Comparison of ENCODE assay signal across 27 cellular contexts in genomic region chr2:164815071-164815793, GRCh38.
"Had no signal": no experiment of that assay in that cellular context is flagged by ENCODE, and none has a peak within 500 bp of the region (broad histone marks: within the 10 kb centered on the region; RNA-seq: fewer than 3 reads in every experiment).

No MANE protein-coding gene starts in this region.

- DNase-seq: colonic mucosa; effector CD8-positive, alpha-beta T cell; endodermal cell; foreskin fibroblast; gastrocnemius medialis; head of caudate nucleus; kidney; mucosa of descending colon; naive thymus-derived CD4-positive, alpha-beta T cell; stimulated activated CD4-positive, alpha-beta T cell treated with anti-CD3 and anti-CD28 coated beads, Interleukin-12 subunit alpha, Interleukin-12 subunit beta, amount 100 ng/mL, for 4 hours; stimulated activated CD4-positive, alpha-beta T cell treated with anti-CD3 and anti-CD28 coated beads, Interleukin-1b, Interleukin-23, amount 100 ng/mL, for 48 hours; stimulated activated CD4-positive, alpha-beta T cell treated with anti-CD3 and anti-CD28 coated beads, Interleukin-4, amount 100 ng/mL, for 1 hour; stimulated activated CD8-positive, alpha-beta memory T cell treated with anti-CD3 and anti-CD28 coated beads, Interleukin-4, amount 100 ng/mL, for 48 hours; stimulated activated naive CD4-positive, alpha-beta T cell; stimulated activated naive CD8-positive, alpha-beta T cell treated with anti-CD3 and anti-CD28 coated beads, Interleukin-15, amount 100 ng/mL, for 72 hours; substantia nigra; testis had no signal

- H3K4me1 Mint-ChIP-seq: central memory CD8-positive, alpha-beta T cell; endodermal cell; nephron; neural progenitor cell; stimulated activated naive CD8-positive, alpha-beta T cell treated with anti-CD3 and anti-CD28 coated beads, Interleukin-15, amount 100 ng/mL, for 72 hours had no signal

- H3K27me3 Mint-ChIP-seq: central memory CD8-positive, alpha-beta T cell; dendritic cell treated with granulocyte-macrophage colony-stimulating factor and Interleukin-4, amounts not matched to agents 40 ng/mL and 50 ng/mL, for 4 days; naive thymus-derived CD4-positive, alpha-beta T cell; progenitor cell of endocrine pancreas; stimulated activated naive CD8-positive, alpha-beta T cell treated with anti-CD3 and anti-CD28 coated beads, Interleukin-15, amount 100 ng/mL, for 72 hours; type B pancreatic cell had no signal

- H3K4me1 ChIP-seq: colonic mucosa, gastrocnemius medialis, neural progenitor cell, testis had no signal

- H3K27ac ChIP-seq: colonic mucosa, epithelial cell of prostate, gastrocnemius medialis, neural progenitor cell, parathyroid adenoma, right atrium auricular region, testis had no signal

- H3K9ac ChIP-seq: neural progenitor cell, parathyroid adenoma had no signal

- H3K79me2 ChIP-seq: parathyroid adenoma had no signal

- H3K36me3 Mint-ChIP-seq: naive thymus-derived CD4-positive, alpha-beta T cell; neural progenitor cell; type B pancreatic cell had no signal

- H3K4me3 Mint-ChIP-seq: central memory CD8-positive, alpha-beta T cell; dendritic cell treated with granulocyte-macrophage colony-stimulating factor and Interleukin-4, amounts not matched to agents 40 ng/mL and 50 ng/mL, for 4 days; endodermal cell; naive thymus-derived CD4-positive, alpha-beta T cell; nephron; neural progenitor cell; stimulated activated naive CD8-positive, alpha-beta T cell treated with anti-CD3 and anti-CD28 coated beads, Interleukin-15, amount 100 ng/mL, for 72 hours; type B pancreatic cell had no signal

- H3K27me3 ChIP-seq: colonic mucosa, gastrocnemius medialis, neural progenitor cell, right atrium auricular region, testis had no signal

- H3K4me3 ChIP-seq: colonic mucosa, gastrocnemius medialis, mucosa of descending colon, neural progenitor cell, right atrium auricular region, smooth muscle cell, testis had no signal

- H3K27ac Mint-ChIP-seq: dendritic cell treated with granulocyte-macrophage colony-stimulating factor and Interleukin-4, amounts not matched to agents 40 ng/mL and 50 ng/mL, for 4 days; endodermal cell; naive thymus-derived CD4-positive, alpha-beta T cell; nephron; neural progenitor cell; progenitor cell of endocrine pancreas; stimulated activated naive CD8-positive, alpha-beta T cell treated with anti-CD3 and anti-CD28 coated beads, Interleukin-15, amount 100 ng/mL, for 72 hours; type B pancreatic cell had no signal

- H3K4me2 ChIP-seq: neural progenitor cell, smooth muscle cell had no signal

- H3K36me3 ChIP-seq: colonic mucosa, gastrocnemius medialis, neural progenitor cell, right atrium auricular region had no signal

- H3K9me3 ChIP-seq: colonic mucosa, gastrocnemius medialis, mucosa of descending colon, right atrium auricular region, testis had no signal

- H3K9me3 Mint-ChIP-seq: central memory CD8-positive, alpha-beta T cell; dendritic cell treated with granulocyte-macrophage colony-stimulating factor and Interleukin-4, amounts not matched to agents 40 ng/mL and 50 ng/mL, for 4 days; endodermal cell; nephron; neural progenitor cell; stimulated activated naive CD8-positive, alpha-beta T cell treated with anti-CD3 and anti-CD28 coated beads, Interleukin-15, amount 100 ng/mL, for 72 hours; type B pancreatic cell had no signal
